Comparison of ENCODE assay signal across 17 cellular contexts in genomic region chr3:16355864-16356263, GRCh38.
"Had no signal": no experiment of that assay in that cellular context is flagged by ENCODE, and none has a peak within 500 bp of the region (broad histone marks: within the 10 kb centered on the region; RNA-seq: fewer than 3 reads in every experiment).

No MANE protein-coding gene starts in this region.

- H3K4me3 ChIP-seq: esophagus squamous epithelium, heart right ventricle, left ventricle myocardium inferior, tibial artery had no signal

- ATAC-seq: activated CD8-positive, alpha-beta T cell treated with anti-CD3 and anti-CD28 coated beads for 36 hours; activated T-cell treated with anti-CD3 and anti-CD28 coated beads, Interleukin-2, amount 50 U/mL, for 4 hours; heart right ventricle; stimulated activated naive CD8-positive, alpha-beta T cell treated with anti-CD3 and anti-CD28 coated beads, Interleukin-15, Interleukin-2, amounts not matched to agents 100 U/mL and 50 U/mL, for 24 hours had no signal

- H3K27me3 Mint-ChIP-seq: activated CD8-positive, alpha-beta T cell treated with anti-CD3 and anti-CD28 coated beads for 36 hours had no signal

- DNase-seq: activated CD4-positive, alpha-beta T cell treated with anti-CD3 and anti-CD28 coated beads for 4 hours; activated CD8-positive, alpha-beta T cell treated with anti-CD3 and anti-CD28 coated beads for 36 hours; activated T-cell treated with anti-CD3 and anti-CD28 coated beads, Interleukin-2, amount 50 U/mL, for 4 hours; amygdala; dermis blood vessel endothelial cell; effector memory CD4-positive, alpha-beta T cell; esophagus squamous epithelium; heart right ventricle; left ventricle myocardium inferior; stimulated activated CD4-positive, alpha-beta T cell treated with anti-CD3 and anti-CD28 coated beads, Interleukin-12 subunit alpha, Interleukin-12 subunit beta, amount 100 ng/mL, for 4 hours; stimulated activated CD4-positive, alpha-beta T cell treated with anti-CD3 and anti-CD28 coated beads, Interleukin-1b, Interleukin-23, amount 100 ng/mL, for 48 hours; stimulated activated CD8-positive, alpha-beta memory T cell treated with anti-CD3 and anti-CD28 coated beads, Interleukin-4, amount 100 ng/mL, for 48 hours; stimulated activated naive CD8-positive, alpha-beta T cell treated with anti-CD3 and anti-CD28 coated beads, Interleukin-15, Interleukin-2, amounts not matched to agents 100 U/mL and 50 U/mL, for 24 hours; substantia nigra; T-helper 2 cell; tibial artery had no signal

- H3K9me3 Mint-ChIP-seq: activated CD8-positive, alpha-beta T cell treated with anti-CD3 and anti-CD28 coated beads for 36 hours; activated T-cell treated with anti-CD3 and anti-CD28 coated beads, Interleukin-2, amount 50 U/mL, for 4 hours; neural crest cell had no signal

- H3K27ac ChIP-seq: esophagus squamous epithelium, left ventricle myocardium inferior, tibial artery had no signal

- H3K9me3 ChIP-seq: esophagus squamous epithelium, left ventricle myocardium inferior, tibial artery had no signal

- H3K4me3 Mint-ChIP-seq: activated CD8-positive, alpha-beta T cell treated with anti-CD3 and anti-CD28 coated beads for 36 hours; activated T-cell treated with anti-CD3 and anti-CD28 coated beads, Interleukin-2, amount 50 U/mL, for 4 hours; neural crest cell had no signal

- H3K27me3 ChIP-seq: esophagus squamous epithelium, heart right ventricle, tibial artery had no signal
